Comparison of ENCODE assay signal across 18 cellular contexts in the genomic region with DNA sequence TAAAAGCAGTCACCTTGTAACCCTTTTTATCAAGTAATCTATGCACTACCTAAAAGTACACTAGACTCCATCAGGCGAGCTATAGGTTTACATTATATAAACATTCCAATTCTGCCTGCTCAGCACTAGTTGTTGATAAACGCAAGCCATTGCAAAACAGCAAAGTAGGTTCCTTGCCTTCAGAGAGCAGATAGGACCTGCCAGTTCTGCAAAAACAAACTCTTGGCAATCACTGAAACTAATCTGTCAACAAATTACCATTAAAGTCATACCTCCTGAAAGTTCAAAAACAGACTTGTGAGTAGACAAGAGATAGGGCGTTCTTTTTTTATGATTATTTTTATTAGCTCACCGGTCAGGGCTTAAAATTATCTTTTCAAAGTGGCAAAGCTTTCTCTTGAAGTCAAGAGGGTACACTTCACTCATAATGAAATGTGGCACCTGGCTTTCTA.
DNase-seq lines count a peak whose midpoint lies in the region; ATAC-seq lines count a peak whose summit lies in the region.
"Had no signal": no experiment of that assay in that cellular context is flagged by ENCODE, and none has a peak within 500 bp of the region (broad histone marks: within the 10 kb centered on the region; RNA-seq: fewer than 3 reads in every experiment).

No MANE protein-coding gene starts in this region.

- no peak overlapping the region for H3K9ac ChIP-seq in mesenchymal stem cell (ENCODE audit: low read length)
- H3K9ac ChIP-seq: KMS-11 had no signal

- in situ Hi-C loops in HAP-1 (cut with MboI; ENCODE audit: low sequenced_read_pairs), result no loop called here

- no peak overlapping the region for H3K4me3 ChIP-seq in CD4-positive, CD25-positive, alpha-beta regulatory T cell (ENCODE audit: low read depth, low read length)
- H3K4me3 ChIP-seq in mesenchymal stem cell (ENCODE audit: insufficient read depth in 1 of 2, low read depth in 1 of 2, low read length in 2 of 2) (no peak overlapping the region), HAP-1 (no peak overlapping the region)
- H3K4me3 ChIP-seq: adrenal gland had no signal

- H3K4me2 ChIP-seq in mesenchymal stem cell (ENCODE audit: low read length, poor library complexity, severe bottlenecking), result no peak overlapping the region
- H3K4me2 ChIP-seq: KMS-11 had no signal

- H2BK12ac ChIP-seq in mesenchymal stem cell (ENCODE audit: low read length in 2 of 2), result no peak overlapping the region

- H3K9me3 ChIP-seq in CD4-positive, CD25-positive, alpha-beta regulatory T cell (ENCODE audit: control insufficient read depth in 2 of 2, low read length in 2 of 2), result no peaks in the 10 kb centered on the region
- H3K9me3 ChIP-seq in mesenchymal stem cell (ENCODE audit: control insufficient read depth, low read length), result no peaks in the 10 kb centered on the region
- H3K9me3 ChIP-seq in HAP-1, result no peaks in the 10 kb centered on the region
- H3K9me3 ChIP-seq: adrenal gland had no signal

- no peak for ATAC-seq in CD4-positive, CD25-positive, alpha-beta regulatory T cell (ENCODE audit: low read depth in 2 of 2)
- no peak for ATAC-seq in GM21515 (IDR thresholded peaks at IDR 0.05; ENCODE audit: unreplicated experiment)
- ATAC-seq: PC-3 had no signal

- H3K4me3 Mint-ChIP-seq in CD4-positive, CD25-positive, alpha-beta regulatory T cell, result no peak overlapping the region
- H3K4me3 Mint-ChIP-seq in activated naive CD8-positive, alpha-beta T cell, result no peak overlapping the region
- H3K4me3 Mint-ChIP-seq: CD8-positive, alpha-beta memory T cell; endodermal cell had no signal

- peaks cover 27% of the 10 kb centered on the region for H3K36me3 ChIP-seq in CD4-positive, CD25-positive, alpha-beta regulatory T cell (ENCODE audit: control insufficient read depth, insufficient read depth, low read length)
- H3K36me3 ChIP-seq in mesenchymal stem cell (ENCODE audit: control insufficient read depth in 1 of 2, insufficient read depth in 2 of 2, low read depth in 1 of 2, low read length in 2 of 2) (peaks cover 0 to 5% of the 10 kb centered on the region in 2 experiments), HAP-1 (replicated peaks) (no peaks in the 10 kb centered on the region)
- H3K36me3 ChIP-seq: adrenal gland had no signal

- H3K27ac Mint-ChIP-seq in CD4-positive, CD25-positive, alpha-beta regulatory T cell, result peak overlapping the region; percentile 27 to 80 (median 31)
- H3K27ac Mint-ChIP-seq in activated naive CD8-positive, alpha-beta T cell, result peak overlapping the region; percentile 97
- H3K27ac Mint-ChIP-seq: endodermal cell had no signal

- peaks cover 30 to 82% (median 53%) of the 10 kb centered on the region in 4 donors for H3K4me1 Mint-ChIP-seq in CD4-positive, CD25-positive, alpha-beta regulatory T cell
- peaks cover 89% of the 10 kb centered on the region for H3K4me1 Mint-ChIP-seq in activated naive CD8-positive, alpha-beta T cell (ENCODE audit: low read depth)

- no peak overlapping the region for H2BK120ac ChIP-seq in mesenchymal stem cell (ENCODE audit: low read depth, low read length)

- peaks cover 42% of the 10 kb centered on the region for H3K36me3 Mint-ChIP-seq in CD4-positive, CD25-positive, alpha-beta regulatory T cell
- peaks cover 26% of the 10 kb centered on the region for H3K36me3 Mint-ChIP-seq in activated naive CD8-positive, alpha-beta T cell

- no peak overlapping the region for H4K91ac ChIP-seq in mesenchymal stem cell (ENCODE audit: low read length)

- H3K27ac ChIP-seq in CD4-positive, CD25-positive, alpha-beta regulatory T cell (ENCODE audit: insufficient read depth, low read length, poor library complexity, severe bottlenecking), result no peak overlapping the region
- no peak overlapping the region for H3K27ac ChIP-seq in mesenchymal stem cell (ENCODE audit: low read length, poor library complexity, severe bottlenecking)
- H3K27ac ChIP-seq: adrenal gland, KMS-11 had no signal

- no peaks in the 10 kb centered on the region for H3K27me3 Mint-ChIP-seq in CD4-positive, CD25-positive, alpha-beta regulatory T cell
- H3K27me3 Mint-ChIP-seq in activated naive CD8-positive, alpha-beta T cell, result no peaks in the 10 kb centered on the region
- H3K27me3 Mint-ChIP-seq: CD8-positive, alpha-beta memory T cell had no signal

- no peak overlapping the region for H3K23ac ChIP-seq in mesenchymal stem cell (ENCODE audit: low read length in 2 of 2)

- DNase-seq in NCI-H510A treated with DMSO at 0.1 percent for 48 hours (lab: John Stamatoyannopoulos, UW) (peak; percentile 45), NCI-H510A (lab: John Stamatoyannopoulos, UW) (no peak), mesenchymal stem cell (peak; percentile 24), HAP-1 (ENCODE audit: low spot score in 2 of 2) (no peak)
- DNase-seq in CD4-positive, CD25-positive, alpha-beta regulatory T cell, result no peak
- no peak for DNase-seq in stimulated activated CD4-positive, alpha-beta T cell treated with anti-CD3 and anti-CD28 coated beads, Interleukin-2, amount 100 ng/mL, for 48 hours
- DNase-seq: activated CD4-positive, alpha-beta T cell treated with anti-CD3 and anti-CD28 coated beads for 4 hours; adrenal gland; CD8-positive, alpha-beta memory T cell; cerebellar nuclear complex; endodermal cell; PC-3; stimulated activated CD4-positive, alpha-beta T cell treated with anti-CD3 and anti-CD28 coated beads, Interleukin-12 subunit alpha, Interleukin-12 subunit beta, amount 100 ng/mL, for 4 hours; stimulated activated naive CD4-positive, alpha-beta T cell treated with Interleukin-2 at 50 U/mL for 16 hours; T-helper 9 cell had no signal

- no peak overlapping the region for H4K8ac ChIP-seq in mesenchymal stem cell (ENCODE audit: low read length)

- no peak overlapping the region for H3K18ac ChIP-seq in mesenchymal stem cell (ENCODE audit: low read depth in 1 of 2, low read length in 2 of 2)

- H3K9me3 Mint-ChIP-seq in CD4-positive, CD25-positive, alpha-beta regulatory T cell, result peaks cover 0 to 1% (median 0%) of the 10 kb centered on the region in 7 donors
- H3K9me3 Mint-ChIP-seq in activated naive CD8-positive, alpha-beta T cell (ENCODE audit: low read depth), result no peaks in the 10 kb centered on the region
- H3K9me3 Mint-ChIP-seq: CD8-positive, alpha-beta memory T cell; endodermal cell had no signal

- no peaks in the 10 kb centered on the region for H3K27me3 ChIP-seq in CD4-positive, CD25-positive, alpha-beta regulatory T cell (ENCODE audit: control insufficient read depth, insufficient read depth, low read length)
- no peaks in the 10 kb centered on the region for H3K27me3 ChIP-seq in mesenchymal stem cell (ENCODE audit: control insufficient read depth in 1 of 2, insufficient read depth in 1 of 2, low read length in 2 of 2)
- no peaks in the 10 kb centered on the region for H3K27me3 ChIP-seq in HAP-1 (ENCODE audit: low read depth)
- H3K27me3 ChIP-seq: adrenal gland had no signal

- 53% methylated on average over 2 of the region's 4 CpGs for WGBS in mesenchymal stem cell

- H3K4ac ChIP-seq in mesenchymal stem cell (ENCODE audit: low read depth in 1 of 2, low read length in 2 of 2), result no peak overlapping the region

- peaks cover 14% of the 10 kb centered on the region for H3K4me1 ChIP-seq in CD4-positive, CD25-positive, alpha-beta regulatory T cell (ENCODE audit: control insufficient read depth, insufficient read depth, low read length, poor library complexity, severe bottlenecking)
- H3K4me1 ChIP-seq in mesenchymal stem cell (ENCODE audit: control insufficient read depth, insufficient read depth, low read depth, low read length), result peaks cover 9% of the 10 kb centered on the region
- peaks cover 23% of the 10 kb centered on the region for H3K4me1 ChIP-seq in HAP-1

- no peak overlapping the region for H2BK5ac ChIP-seq in mesenchymal stem cell (ENCODE audit: low read depth, low read length, poor library complexity, severe bottlenecking)

- H2AFZ ChIP-seq in mesenchymal stem cell (ENCODE audit: low read depth, low read length), result no peak overlapping the region

- H3K79me1 ChIP-seq in mesenchymal stem cell (replicated peaks; ENCODE audit: low read length, poor library complexity, severe bottlenecking), result peaks cover 29% of the 10 kb centered on the region

- no peak overlapping the region for H2BK15ac ChIP-seq in mesenchymal stem cell (ENCODE audit: low read depth, poor library complexity, severe bottlenecking)

- H3K14ac ChIP-seq in mesenchymal stem cell (ENCODE audit: low read length in 2 of 2), result no peak overlapping the region

- H2AK5ac ChIP-seq in mesenchymal stem cell (ENCODE audit: low read length, severe bottlenecking), result no peak overlapping the region

Comparison
In these comparisons a context has a peak if more than half of its experiments do, and no peak if none do; other contexts are left out.
1. DNase-seq: peak in NCI-H510A treated with DMSO at 0.1 percent for 48 hours (single experiment) and mesenchymal stem cell (single experiment); none in NCI-H510A (single experiment), CD4-positive, CD25-positive, alpha-beta regulatory T cell (0 of 3), HAP-1 (0 of 2) and stimulated activated CD4-positive, alpha-beta T cell treated with anti-CD3 and anti-CD28 coated beads, Interleukin-2, amount 100 ng/mL, for 48 hours (0 of 2).